ENCODE assay signal across 20 cellular contexts in the genomic region with DNA sequence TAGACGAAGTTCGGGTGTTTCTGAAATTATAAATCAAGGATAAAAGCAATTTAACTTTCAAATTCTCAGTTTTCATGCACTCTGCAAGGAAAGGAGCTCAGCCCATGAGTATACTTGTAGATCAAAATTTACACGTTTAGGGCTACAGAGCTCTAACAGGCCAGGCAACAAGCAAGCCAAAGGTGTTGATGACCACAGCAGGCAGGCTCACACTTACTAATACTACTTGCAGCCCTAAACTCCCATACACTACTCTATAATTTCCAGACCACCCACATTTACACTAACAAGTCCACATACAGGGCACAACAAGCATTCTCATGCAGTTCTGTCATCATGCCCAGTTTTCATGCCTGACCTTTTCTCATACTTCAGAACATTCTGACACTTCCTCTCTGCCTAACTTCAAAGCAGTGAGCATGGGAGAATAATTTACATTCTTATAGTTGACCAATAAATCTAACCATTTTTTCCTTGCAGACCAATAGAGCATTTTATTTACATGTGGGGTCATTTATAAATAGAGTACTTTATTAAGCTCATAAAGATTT.
"Had no signal": no experiment of that assay in that cellular context is flagged by ENCODE, and none has a peak within 500 bp of the region (broad histone marks: within the 10 kb centered on the region; RNA-seq: fewer than 3 reads in every experiment).

No MANE protein-coding gene starts in this region.

- H3K9me3 Mint-ChIP-seq: activated naive CD8-positive, alpha-beta T cell treated with anti-CD3 and anti-CD28 coated beads, Interleukin-2, amount 10 ng/mL, durations not matched to agents 7 days and 5 days had no signal

- H3K27ac Mint-ChIP-seq: activated CD8-positive, alpha-beta memory T cell treated with anti-CD3 and anti-CD28 coated beads, Interleukin-2, amount 10 ng/mL, durations not matched to agents 7 days and 5 days; activated naive CD8-positive, alpha-beta T cell treated with anti-CD3 and anti-CD28 coated beads, Interleukin-2, amount 10 ng/mL, durations not matched to agents 7 days and 5 days; naive thymus-derived CD8-positive, alpha-beta T cell had no signal

- ATAC-seq: activated CD8-positive, alpha-beta memory T cell treated with anti-CD3 and anti-CD28 coated beads, Interleukin-2, amount 10 ng/mL, durations not matched to agents 7 days and 5 days; lower lobe of right lung; mucosa of descending colon; naive thymus-derived CD8-positive, alpha-beta T cell; right lobe of liver had no signal

- H3K4me1 Mint-ChIP-seq: activated CD8-positive, alpha-beta memory T cell treated with anti-CD3 and anti-CD28 coated beads, Interleukin-2, amount 10 ng/mL, durations not matched to agents 7 days and 5 days; activated naive CD8-positive, alpha-beta T cell treated with anti-CD3 and anti-CD28 coated beads, Interleukin-2, amount 10 ng/mL, durations not matched to agents 7 days and 5 days; naive thymus-derived CD8-positive, alpha-beta T cell had no signal

- H3K4me1 ChIP-seq: colonic mucosa, right lobe of liver, upper lobe of left lung had no signal

- H3K36me3 Mint-ChIP-seq: activated CD8-positive, alpha-beta memory T cell treated with anti-CD3 and anti-CD28 coated beads, Interleukin-2, amount 10 ng/mL, durations not matched to agents 7 days and 5 days; activated naive CD8-positive, alpha-beta T cell treated with anti-CD3 and anti-CD28 coated beads, Interleukin-2, amount 10 ng/mL, durations not matched to agents 7 days and 5 days; naive thymus-derived CD8-positive, alpha-beta T cell had no signal

- H3K9me3 ChIP-seq: colonic mucosa, mucosa of descending colon, right lobe of liver, upper lobe of left lung had no signal

- DNase-seq: activated CD4-positive, alpha-beta T cell treated with anti-CD3 and anti-CD28 coated beads for 1 hour; activated CD4-positive, alpha-beta T cell treated with anti-CD3 and anti-CD28 coated beads, Interleukin-2, amount 50 U/mL, for 48 hours; activated CD8-positive, alpha-beta memory T cell treated with anti-CD3 and anti-CD28 coated beads, Interleukin-2, amount 10 ng/mL, durations not matched to agents 7 days and 5 days; activated gamma-delta T cell; activated naive CD8-positive, alpha-beta T cell treated with anti-CD3 and anti-CD28 coated beads, Interleukin-2, amount 10 ng/mL, durations not matched to agents 7 days and 5 days; activated T-cell treated with anti-CD3 and anti-CD28 coated beads, Interleukin-2, amount 50 U/mL, for 48 hours; aorta; colonic mucosa; effector CD8-positive, alpha-beta T cell; erythroblast; kidney; lower lobe of right lung; mucosa of descending colon; naive thymus-derived CD8-positive, alpha-beta T cell; right lobe of liver; stimulated activated CD4-positive, alpha-beta T cell treated with anti-CD3 and anti-CD28 coated beads, Interleukin-2, amount 100 ng/mL, for 48 hours; stimulated activated naive CD4-positive, alpha-beta T cell treated with Interleukin-2 at 50 U/mL for 16 hours; T-helper 9 cell; upper lobe of left lung had no signal

- H3K27ac ChIP-seq: cardiac muscle cell, colonic mucosa, lower lobe of right lung, right lobe of liver had no signal

- H3K4me3 Mint-ChIP-seq: activated CD8-positive, alpha-beta memory T cell treated with anti-CD3 and anti-CD28 coated beads, Interleukin-2, amount 10 ng/mL, durations not matched to agents 7 days and 5 days; activated naive CD8-positive, alpha-beta T cell treated with anti-CD3 and anti-CD28 coated beads, Interleukin-2, amount 10 ng/mL, durations not matched to agents 7 days and 5 days; naive thymus-derived CD8-positive, alpha-beta T cell had no signal

- H3K36me3 ChIP-seq: cardiac muscle cell, colonic mucosa, lower lobe of right lung, right lobe of liver, upper lobe of left lung had no signal

- H3K4me3 ChIP-seq: cardiac muscle cell, colonic mucosa, lower lobe of right lung, mucosa of descending colon, right lobe of liver, upper lobe of left lung had no signal

- H3K27me3 ChIP-seq: cardiac muscle cell, colonic mucosa, right lobe of liver, upper lobe of left lung had no signal
